1 cellular context compared by ENCODE assay signal in genomic region chr5:150411245-150411979, GRCh38.
A peak's percentile ranks its signal among the peaks of the same experiment; 100 is the strongest.
TF ChIP-seq lines count a peak whose summit lies in the region.

No MANE protein-coding gene starts in this region.

TF ChIP-seq in K562, 482 proteins besides CTCF, POLR2A, EP300 and RAD21 (continued from another document):
- TF ChIP-seq GATA2 (CRISPR knock-in tag; IDR thresholded peaks at IDR 0.05) (no peak), CREM (IDR thresholded peaks at IDR 0.05; ENCODE audit: low read depth) (peak; percentile 63), FOXJ2 (tag; IDR thresholded peaks at IDR 0.05) (no peak), RFX5 (IDR thresholded peaks at IDR 0.05; ENCODE audit: low read depth, low read length) (peak; percentile 96)
